In the genomic region with DNA sequence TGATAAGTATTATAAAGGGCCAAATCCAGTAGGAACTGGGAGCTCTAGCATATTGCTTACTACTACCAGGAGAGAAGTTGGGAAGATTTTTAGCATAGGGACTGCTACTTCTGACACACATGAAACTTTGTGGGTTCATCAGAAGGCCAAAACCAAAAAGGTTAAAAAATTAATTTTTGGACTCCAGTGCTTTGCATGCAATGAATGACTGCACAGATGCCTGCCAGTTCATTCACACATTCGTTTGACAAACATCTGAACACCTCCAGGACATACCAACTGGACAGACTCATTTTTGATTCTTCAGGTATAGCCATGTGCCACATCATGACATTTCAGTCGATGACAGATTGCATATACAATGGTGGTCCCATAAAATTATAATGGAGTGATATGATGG, we compare ENCODE assay signal across 22 cellular contexts.
A peak's percentile ranks its signal among the peaks of the same experiment; 100 is the strongest.
DNase-seq lines count a peak whose midpoint lies in the region; ATAC-seq, FAIRE-seq and TF ChIP-seq lines count a peak whose summit lies in the region.
"Had no signal": no experiment of that assay in that cellular context is flagged by ENCODE, and none has a peak within 500 bp of the region (broad histone marks: within the 10 kb centered on the region; RNA-seq: fewer than 3 reads in every experiment).

No MANE protein-coding gene starts in this region.

- WGBS in GM12878 (ENCODE audit: insufficient coverage, insufficient replicate concordance, low lambda C conversion rate, missing lambda C conversion rate): 0% methylated on average over 2 of the region's 2 CpGs
- 88% methylated on average over 2 of the region's 2 CpGs for WGBS in prostate gland

- TF ChIP-seq CTCF in GM12865 (IDR thresholded peaks at IDR 0.05; ENCODE audit: insufficient read depth, low read depth, low read length, missing control alignments) (no peak), GM12878 (IDR thresholded peaks at IDR 0.05 in 2 of 3, conservative IDR thresholded peaks at IDR 0.05 in 1 of 3; ENCODE audit: control insufficient read depth in 2 of 3, extremely low read depth in 1 of 3, insufficient read depth in 1 of 3, low read depth in 3 of 3, low read length in 3 of 3) (no peak), gastrocnemius medialis (IDR thresholded peaks at IDR 0.05 in 4 of 5, conservative IDR thresholded peaks at IDR 0.05 in 1 of 5) (no peak), prostate gland (IDR thresholded peaks at IDR 0.05) (no peak)

- no peaks in the 10 kb centered on the region for H3K36me3 ChIP-seq in GM12878 (ENCODE audit: control insufficient read depth in 2 of 2, insufficient read depth in 2 of 2, low read length in 1 of 2)
- no peaks in the 10 kb centered on the region for H3K36me3 ChIP-seq in gastrocnemius medialis
- no peaks in the 10 kb centered on the region for H3K36me3 ChIP-seq in prostate gland
- H3K36me3 ChIP-seq: SJSA1 had no signal

- no peaks in the 10 kb centered on the region for H3K27me3 ChIP-seq in GM12878 (replicated peaks in 1 of 2; ENCODE audit: control insufficient read depth in 2 of 2, insufficient read depth in 2 of 2, low read length in 1 of 2)
- H3K27me3 ChIP-seq in gastrocnemius medialis: no peaks in the 10 kb centered on the region
- H3K27me3 ChIP-seq in prostate gland (replicated peaks; ENCODE audit: insufficient read depth): no peaks in the 10 kb centered on the region
- H3K27me3 ChIP-seq: SJSA1 had no signal

- POLR2A ChIA-PET in GM12878 (lab: Charles Lee): interaction anchor here (0.9 to 3.2 kb wide), 7 partner anchors 42 to 80 kb away, joined by 3 to 12 read pairs (median 7); partner anchors contain the start of gene MID1IP1

- no peak for TF ChIP-seq POLR2A in GM12878 (IDR thresholded peaks at IDR 0.05; ENCODE audit: low read depth, low read length)
- no peak for TF ChIP-seq POLR2A in gastrocnemius medialis (IDR thresholded peaks at IDR 0.05)
- no peak for TF ChIP-seq POLR2A in prostate gland (IDR thresholded peaks at IDR 0.05)

- no peak for FAIRE-seq in GM12878 (lab: Jason Lieb, UNC)
- FAIRE-seq: HepG2 had no signal

- CTCF ChIA-PET in GM12878 (lab: Yijun Ruan, JAX): interaction anchor here (1.0 to 1.8 kb wide), 8 partner anchors 11 to 253 kb away, joined by 3 to 5 read pairs (median 4); no protein-coding TSS in a partner anchor

- peak in 1 of 2 experiments; percentile 66; a peak in 1 of 4 replicates for TF ChIP-seq EP300 in GM12878 (IDR thresholded peaks at IDR 0.05; ENCODE audit: borderline replicate concordance in 1 of 2, control insufficient read depth in 1 of 2, low read depth in 2 of 2, low read length in 2 of 2)

- H3K79me2 ChIP-seq in GM12878 (ENCODE audit: control insufficient read depth, insufficient read depth, low read length): no peaks in the 10 kb centered on the region

- H2AFZ ChIP-seq in GM12878 (ENCODE audit: control insufficient read depth, low read depth, low read length): no peak overlapping the region
- H2AFZ ChIP-seq: PC-9 had no signal

- H3K4me3 ChIP-seq in GM12865 (ENCODE audit: low read depth, low read length) (no peak overlapping the region), GM12878 (no peak overlapping the region), gastrocnemius medialis (no peak overlapping the region), prostate gland (no peak overlapping the region)
- H3K4me3 ChIP-seq: PC-9, SJSA1 had no signal

- TF ChIP-seq RAD21 in GM12878 (IDR thresholded peaks at IDR 0.05; ENCODE audit: insufficient read depth, low read depth, low read length): no peak

- BruUV-seq in GM12878 (replicated peaks; lab: Mats Ljungman, UMichigan): no TSS peak

- intact Hi-C loops in GM12878 (cut with micrococcal nuclease; ENCODE audit: unreplicated experiment): loop anchor here (1.0 kb wide), 3 partner anchors 42 to 104 kb away; no protein-coding TSS in a partner anchor
- intact Hi-C loops in gastrocnemius medialis (cut with DNase I; ENCODE audit: low total_unique reads): no loop called here
- intact Hi-C loops in prostate gland (cut with DNase I): no loop called here

- H3K27ac ChIP-seq in GM12878 (ENCODE audit: control insufficient read depth, insufficient read depth) (peak overlapping the region; percentile 68), gastrocnemius medialis (peak overlapping the region; percentile 41 to 69 (median 58)), prostate gland (no peak overlapping the region)
- H3K27ac ChIP-seq: KMS-11, PC-9 had no signal

- H3K4me1 ChIP-seq in GM12878 (ENCODE audit: control insufficient read depth, insufficient read depth, low read length) (peaks cover 14% of the 10 kb centered on the region), gastrocnemius medialis (peaks cover 5 to 16% of the 10 kb centered on the region in 2 donors), prostate gland (replicated peaks) (no peaks in the 10 kb centered on the region)

- no peak overlapping the region for H3K9ac ChIP-seq in GM12878 (ENCODE audit: control insufficient read depth, insufficient read depth, low read length)
- H3K9ac ChIP-seq: KMS-11 had no signal

- ATAC-seq in HG02798 (IDR thresholded peaks at IDR 0.05; ENCODE audit: poor library complexity, unreplicated experiment) (peak; percentile 38), GM12878 (peak; percentile 42), gastrocnemius medialis (no peak)

- SMC1A ChIA-PET in GM12878 (lab: Charles Lee; ENCODE audit: uncharacterized antibody, unreplicated experiment): interaction anchor here (1.0 to 5.8 kb wide), 14 partner anchors 10 to 271 kb away, joined by 3 to 39 read pairs (median 12); partner anchors contain the start of gene MID1IP1

- peak overlapping the region; percentile 63; the same call in 1 of the 2 replicates for H3K4me2 ChIP-seq in GM12878 (ENCODE audit: control insufficient read depth, insufficient read depth)
- H3K4me2 ChIP-seq: KMS-11, PC-9 had no signal

- DNase-seq in GM12865 (ENCODE audit: low read depth): peak; percentile 12
- DNase-seq in GM12878 (ENCODE audit: low read depth, low spot score): no peak
- no peak for DNase-seq in gastrocnemius medialis
- no peak for DNase-seq in cerebellum (ENCODE audit: low spot score)
- DNase-seq in prostate gland (ENCODE audit: low spot score): no peak
- no peak for DNase-seq in RKO (ENCODE audit: low spot score)
- no peak for DNase-seq in HCEC 1CT
- DNase-seq: ACHN; AML-193; CD4-positive, alpha-beta T cell; H7; NCI-H1092; NCI-H2107; NCI-H226; NCI-H526 treated with DMSO at 0.1 percent for 48 hours; NK-92 treated with Interleukin-12 subunit alpha and Interleukin-12 subunit beta, amount 100 ng/mL, for 24 hours; PC-9; T-helper 9 cell had no signal

- H3K9me3 ChIP-seq in GM12878 (replicated peaks; ENCODE audit: control insufficient read depth, insufficient read depth, low read length): no peaks in the 10 kb centered on the region; the same call in 2 of the 3 replicates
- H3K9me3 ChIP-seq in gastrocnemius medialis: no peaks in the 10 kb centered on the region
- no peaks in the 10 kb centered on the region for H3K9me3 ChIP-seq in prostate gland
- H3K9me3 ChIP-seq: SJSA1 had no signal

- RAD21 ChIA-PET in GM12878 (lab: Charles Lee; ENCODE audit: unreplicated experiment): interaction anchor here (0.9 to 4.4 kb wide), 15 partner anchors 10 to 113 kb away, joined by 3 to 19 read pairs (median 7); partner anchors contain the start of gene MID1IP1

- in situ Hi-C loops in GM12878 (cut with MboI) (no loop called here), gastrocnemius medialis (cut with MboI; ENCODE audit: low sequenced_read_pairs in 4 of 4) (no loop called here)

- H4K20me1 ChIP-seq in GM12878 (ENCODE audit: control insufficient read depth, insufficient read depth): no peaks in the 10 kb centered on the region

TF ChIP-seq in GM12878, 131 proteins besides CTCF, POLR2A, EP300 and RAD21 (continues in another document):
- 0 out of 2 replicates have a peak, but pooled peaks have one; percentile 15 for TF ChIP-seq IKZF1 (conservative IDR thresholded peaks at IDR 0.05)
- TF ChIP-seq GATAD2B (conservative IDR thresholded peaks at IDR 0.05; ENCODE audit: low read depth): no peak
- TF ChIP-seq SUZ12 (IDR thresholded peaks at IDR 0.05; ENCODE audit: unreplicated experiment): no peak
- no peak for TF ChIP-seq FOXK2 (IDR thresholded peaks at IDR 0.05)
- peak; percentile 28; the same call in 1 of the 2 replicates for TF ChIP-seq ZNF687 (IDR thresholded peaks at IDR 0.05)
- no peak for TF ChIP-seq TCF3 (IDR thresholded peaks at IDR 0.05; ENCODE audit: borderline replicate concordance, insufficient read depth, low read depth, low read length)

Comparison
In these comparisons a context has a peak if more than half of its experiments do, and no peak if none do; other contexts are left out.
1. ATAC-seq: peak in HG02798 (single experiment) and GM12878 (single experiment); none in gastrocnemius medialis (0 of 2).
2. H3K27ac ChIP-seq: peak in GM12878 (single experiment) and gastrocnemius medialis (4 of 4); none in prostate gland (0 of 2).